ENCODE assay signal across 1 cellular context in genomic region chr10:69269761-69270160, GRCh38.
TF ChIP-seq lines count a peak whose summit lies in the region.

No MANE protein-coding gene starts in this region.

TF ChIP-seq in H1, 55 proteins besides CTCF, POLR2A, EP300 and RAD21:
- TF ChIP-seq TAF7 (optimal IDR thresholded peaks at IDR 0.05; ENCODE audit: borderline replicate concordance, low read depth, low read length): no peak
- TF ChIP-seq, protein P1, sequence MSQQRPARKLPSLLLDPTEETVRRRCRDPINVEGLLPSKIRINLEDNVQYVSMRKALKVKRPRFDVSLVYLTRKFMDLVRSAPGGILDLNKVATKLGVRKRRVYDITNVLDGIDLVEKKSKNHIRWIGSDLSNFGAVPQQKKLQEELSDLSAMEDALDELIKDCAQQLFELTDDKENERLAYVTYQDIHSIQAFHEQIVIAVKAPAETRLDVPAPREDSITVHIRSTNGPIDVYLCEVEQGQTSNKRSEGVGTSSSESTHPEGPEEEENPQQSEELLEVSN (IDR thresholded peaks at IDR 0.05): no peak
- no peak for TF ChIP-seq MAFK (IDR thresholded peaks at IDR 0.05; ENCODE audit: low read depth, low read length)
- no peak for TF ChIP-seq SP1 (IDR thresholded peaks at IDR 0.05; ENCODE audit: low read depth, low read length)
- TF ChIP-seq SUZ12 (IDR thresholded peaks at IDR 0.05; ENCODE audit: low read length): no peak
- TF ChIP-seq, protein P2, sequence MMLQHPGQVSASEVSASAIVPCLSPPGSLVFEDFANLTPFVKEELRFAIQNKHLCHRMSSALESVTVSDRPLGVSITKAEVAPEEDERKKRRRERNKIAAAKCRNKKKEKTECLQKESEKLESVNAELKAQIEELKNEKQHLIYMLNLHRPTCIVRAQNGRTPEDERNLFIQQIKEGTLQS (IDR thresholded peaks at IDR 0.05; ENCODE audit: insufficient read depth, low read depth, low read length): no peak
- TF ChIP-seq TCF12 (IDR thresholded peaks at IDR 0.05; ENCODE audit: low read depth, low read length): no peak
- TF ChIP-seq NRF1 (IDR thresholded peaks at IDR 0.05; ENCODE audit: low read depth, low read length): no peak
- TF ChIP-seq ASH2L (IDR thresholded peaks at IDR 0.05; ENCODE audit: low read length): no peak
- TF ChIP-seq CEBPB (IDR thresholded peaks at IDR 0.05; ENCODE audit: low read depth, low read length): no peak
- TF ChIP-seq TBP (IDR thresholded peaks at IDR 0.05; ENCODE audit: low read depth, low read length): no peak
- no peak for TF ChIP-seq SAP30 (IDR thresholded peaks at IDR 0.05; ENCODE audit: insufficient read depth, insufficient replicate concordance, low read length)
- no peak for TF ChIP-seq SIX5 (IDR thresholded peaks at IDR 0.05; ENCODE audit: low read depth, low read length)
- TF ChIP-seq JUN (IDR thresholded peaks at IDR 0.05; ENCODE audit: low read depth, low read length): no peak
